Comparison of ENCODE assay signal across 18 cellular contexts in genomic region chr2:241099246-241099645, GRCh38. TPM values are rescaled to one million over a fixed set of nuclear protein-coding genes. Genes with fewer than 3 reads are reported as not detected.
A peak's percentile ranks its signal among the peaks of the same experiment; 100 is the strongest.
DNase-seq lines count a peak whose midpoint lies in the region; ATAC-seq and TF ChIP-seq lines count a peak whose summit lies in the region.
"Had no signal": no experiment of that assay in that cellular context is flagged by ENCODE, and none has a peak within 500 bp of the region (broad histone marks: within the 10 kb centered on the region; RNA-seq: fewer than 3 reads in every experiment).

No MANE protein-coding gene starts in this region.

- H3K4me1 Mint-ChIP-seq in activated B cell treated with CpG ODN at 0.5 μM for 24 hours (peaks cover 82% of the 10 kb centered on the region), nephron (peaks cover 13% of the 10 kb centered on the region)

- peak; percentile 11 to 17 for DNase-seq in activated T-cell treated with anti-CD3 and anti-CD28 coated beads, Interleukin-2, amount 50 U/mL, for 48 hours
- DNase-seq in activated T-cell treated with anti-CD3 and anti-CD28 coated beads, Interleukin-2, amount 50 U/mL, for 1 hour = no peak
- DNase-seq in GM12864 (ENCODE audit: low read depth) (no peak), activated B cell treated with CpG ODN at 0.5 μM for 24 hours (no peak), DMS79 (lab: John Stamatoyannopoulos, UW) (no peak)
- DNase-seq in stimulated activated CD4-positive, alpha-beta T cell treated with anti-CD3 and anti-CD28 coated beads, Interleukin-1b, Interleukin-23, amount 100 ng/mL, for 48 hours = no peak
- DNase-seq: activated CD4-positive, alpha-beta T cell treated with anti-CD3 and anti-CD28 coated beads, Interleukin-2, amount 10 ng/mL, durations not matched to agents 7 days and 5 days; GOT3; NCI-H1105; NCI-H2107; NCI-H524 treated with DMSO at 0.1 percent for 48 hours; stimulated activated CD4-positive, alpha-beta T cell treated with anti-CD3 and anti-CD28 coated beads, Interleukin-4, amount 100 ng/mL, for 24 hours; substantia nigra had no signal

- CTCF ChIA-PET in activated B cell treated with CpG ODN at 0.5 μM for 24 hours (lab: Charles Lee) = interaction anchor here (0.7 to 1.8 kb wide), 2 partner anchors 21 to 50 kb away, joined by 4 to 7 read pairs; partner anchors contain the start of genes PASK and PPP1R7

- H3K36me3 Mint-ChIP-seq in activated B cell treated with CpG ODN at 0.5 μM for 24 hours (ENCODE audit: low read depth) (peaks cover 75% of the 10 kb centered on the region), nephron (ENCODE audit: low read depth) (peaks cover 42% of the 10 kb centered on the region)

- H3K4me3 ChIP-seq in GM12864 (ENCODE audit: low read depth, low read length) = peak overlapping the region; percentile 30; the same call in 1 of the 2 replicates
- H3K4me3 ChIP-seq: ascending aorta, smooth muscle cell had no signal

- H3K4me3 Mint-ChIP-seq in activated B cell treated with CpG ODN at 0.5 μM for 24 hours (peak overlapping the region; percentile 73), nephron (peak overlapping the region; percentile 60 to 98 (median 63))
- H3K4me3 Mint-ChIP-seq: activated CD4-positive, alpha-beta T cell treated with anti-CD3 and anti-CD28 coated beads, Interleukin-2, amount 10 ng/mL, durations not matched to agents 7 days and 5 days had no signal

- H3K9me3 Mint-ChIP-seq in activated B cell treated with CpG ODN at 0.5 μM for 24 hours (no peaks in the 10 kb centered on the region), nephron (no peaks in the 10 kb centered on the region)
- H3K9me3 Mint-ChIP-seq: activated CD4-positive, alpha-beta T cell treated with anti-CD3 and anti-CD28 coated beads, Interleukin-2, amount 10 ng/mL, durations not matched to agents 7 days and 5 days had no signal

- H3K27ac Mint-ChIP-seq in activated B cell treated with CpG ODN at 0.5 μM for 24 hours = peak overlapping the region; percentile 61
- H3K27ac Mint-ChIP-seq in nephron = no peak overlapping the region
- H3K27ac Mint-ChIP-seq: activated CD4-positive, alpha-beta T cell treated with anti-CD3 and anti-CD28 coated beads, Interleukin-2, amount 10 ng/mL, durations not matched to agents 7 days and 5 days had no signal

- H3K27me3 Mint-ChIP-seq in activated B cell treated with CpG ODN at 0.5 μM for 24 hours (no peaks in the 10 kb centered on the region), nephron (ENCODE audit: low read depth) (no peaks in the 10 kb centered on the region)
- H3K27me3 Mint-ChIP-seq: activated CD4-positive, alpha-beta T cell treated with anti-CD3 and anti-CD28 coated beads, Interleukin-2, amount 10 ng/mL, durations not matched to agents 7 days and 5 days had no signal

- ATAC-seq in activated B cell treated with CpG ODN at 0.5 μM for 24 hours (ENCODE audit: low read depth) (peak; percentile 22), GM21723 (IDR thresholded peaks at IDR 0.05; ENCODE audit: unreplicated experiment) (no peak)
- ATAC-seq: left lobe of liver had no signal

- POLR2A ChIA-PET in activated B cell treated with CpG ODN at 0.5 μM for 24 hours (lab: Charles Lee) = interaction anchor here (0.8 to 7.5 kb wide), 8 partner anchors 9 to 217 kb away, joined by 3 to 142 read pairs (median 4); partner anchors contain the start of genes HDLBP, PASK, PPP1R7 and SEPTIN2

- TF ChIP-seq CTCF in GM12864 (IDR thresholded peaks at IDR 0.05; ENCODE audit: low read depth, low read length, missing control alignments) (no peak), activated B cell treated with CpG ODN at 0.5 μM for 24 hours (IDR thresholded peaks at IDR 0.05) (no peak), nephron (IDR thresholded peaks at IDR 0.05; ENCODE audit: unreplicated experiment in 3 of 3) (no peak)

- intact Hi-C loops in activated B cell treated with CpG ODN at 0.5 μM for 24 hours (cut with micrococcal nuclease) = loop anchor here (5.0 kb wide), 1 partner anchor 118 kb away; no protein-coding TSS in a partner anchor

RNA-seq across cellular contexts. Expression of gene MTERF4, which starts 2.8 kb away (rescaled TPM):
- 99.7 and 122 TPM in 2 replicates for total RNA-seq in activated B cell treated with CpG ODN at 0.5 μM for 24 hours

RNA-seq across cellular contexts. Expression of gene PASK, which starts 50.0 kb away (rescaled TPM):
- total RNA-seq in activated B cell treated with CpG ODN at 0.5 μM for 24 hours = 113 and 150 TPM in 2 replicates
- total RNA-seq: ascending aorta had no signal

RNA-seq across cellular contexts. Expression of gene PPP1R7, which starts 51.0 kb away (rescaled TPM):
- total RNA-seq in activated B cell treated with CpG ODN at 0.5 μM for 24 hours = 72.0 and 74.5 TPM in 2 replicates

Comparison
In these comparisons a context has a peak if more than half of its experiments do, and no peak if none do; other contexts are left out.
1. DNase-seq: peak in activated T-cell treated with anti-CD3 and anti-CD28 coated beads, Interleukin-2, amount 50 U/mL, for 48 hours (2 of 2); none in activated T-cell treated with anti-CD3 and anti-CD28 coated beads, Interleukin-2, amount 50 U/mL, for 1 hour (single experiment), GM12864 (single experiment), activated B cell treated with CpG ODN at 0.5 μM for 24 hours (single experiment), DMS79 (single experiment) and stimulated activated CD4-positive, alpha-beta T cell treated with anti-CD3 and anti-CD28 coated beads, Interleukin-1b, Interleukin-23, amount 100 ng/mL, for 48 hours (single experiment).